1 cellular context compared by ENCODE assay signal in the genomic region with DNA sequence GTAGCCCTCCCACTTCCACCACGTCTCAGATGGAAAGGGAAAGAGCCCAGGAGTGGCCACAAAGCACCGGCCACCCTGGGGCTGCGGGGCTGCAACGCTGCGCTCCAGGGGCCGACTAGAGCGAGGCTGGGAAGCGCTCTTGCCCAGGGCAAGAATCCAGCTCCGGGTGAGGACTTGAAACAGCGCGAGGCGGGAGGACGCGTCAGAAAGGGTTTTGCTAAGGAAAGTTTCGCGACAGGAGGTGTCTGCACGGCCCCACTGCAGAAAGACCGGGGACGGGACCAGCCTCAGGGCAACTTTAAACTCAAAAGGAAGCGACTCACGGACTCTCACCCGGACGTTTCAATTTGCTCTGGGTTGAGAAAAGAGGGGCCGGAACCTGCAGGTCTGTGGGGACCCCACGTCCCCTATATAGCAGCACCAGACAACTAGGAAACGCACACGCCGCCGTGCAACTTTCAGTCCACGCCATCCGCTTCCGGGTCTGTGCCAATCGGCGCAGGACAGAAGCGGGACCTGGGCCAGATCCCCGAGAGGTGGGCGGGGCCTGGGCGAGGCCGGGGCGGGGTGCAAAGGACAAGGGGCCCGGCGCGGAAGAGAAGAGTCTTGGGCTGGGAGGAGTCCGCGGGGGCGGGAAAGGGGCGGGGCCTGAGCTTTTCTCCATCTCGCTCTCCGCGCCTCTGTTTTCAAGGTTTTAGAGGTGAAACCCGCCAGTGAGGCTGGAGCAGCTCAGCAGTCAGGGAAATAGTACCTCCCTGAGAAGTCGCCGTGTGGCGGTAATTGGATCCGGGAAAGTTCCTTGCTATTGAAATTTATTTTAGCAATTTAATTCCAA.
TF ChIP-seq lines count a peak whose summit lies in the region.

A gene (minus strand): TSS at position 488 of the 835 bp plus-strand sequence. CDS start 6,792 bp downstream, outside the sequence.

TF ChIP-seq in HepG2, 621 proteins besides CTCF, POLR2A, EP300 and RAD21 (continued from another document):
- no peak for TF ChIP-seq MATR3 (CRISPR knock-in tag; IDR thresholded peaks at IDR 0.05)
- no peak for TF ChIP-seq ZFAT (CRISPR knock-in tag; conservative IDR thresholded peaks at IDR 0.05)
- no peak for TF ChIP-seq SETDB1 (CRISPR knock-in tag; IDR thresholded peaks at IDR 0.05; ENCODE audit: borderline replicate concordance)
- TF ChIP-seq, protein P1, sequence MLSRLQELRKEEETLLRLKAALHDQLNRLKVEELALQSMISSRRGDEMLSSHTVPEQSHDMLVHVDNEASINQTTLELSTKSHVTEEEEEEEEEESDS (CRISPR knock-in tag; IDR thresholded peaks at IDR 0.05; ENCODE audit: borderline replicate concordance): no peak
- TF ChIP-seq LCORL (IDR thresholded peaks at IDR 0.05): no peak
- peak; percentile 39; the same call in 1 of the 2 replicates for TF ChIP-seq LCORL (CRISPR knock-in tag; IDR thresholded peaks at IDR 0.05)
- no peak for TF ChIP-seq NRL (CRISPR knock-in tag; IDR thresholded peaks at IDR 0.05; ENCODE audit: borderline replicate concordance)
- TF ChIP-seq ZNF678 (CRISPR knock-in tag; IDR thresholded peaks at IDR 0.05): no peak; the same call in 1 of the 2 replicates
- no peak for TF ChIP-seq ERF (CRISPR knock-in tag; IDR thresholded peaks at IDR 0.05)
- peak; percentile 36; the same call in 1 of the 2 replicates for TF ChIP-seq ZBTB20 (CRISPR knock-in tag; IDR thresholded peaks at IDR 0.05; ENCODE audit: borderline replicate concordance, low read depth)
- TF ChIP-seq ZNF614 (CRISPR knock-in tag; IDR thresholded peaks at IDR 0.05; ENCODE audit: borderline replicate concordance): no peak
- no peak for TF ChIP-seq SMAD9 (CRISPR knock-in tag; IDR thresholded peaks at IDR 0.05)
- TF ChIP-seq SRY (CRISPR knock-in tag; IDR thresholded peaks at IDR 0.05): no peak
- TF ChIP-seq ZNF274 (CRISPR knock-in tag; IDR thresholded peaks at IDR 0.05): peak; percentile 22; the same call in 1 of the 2 replicates
- peak; percentile 86 for TF ChIP-seq ASH2L (IDR thresholded peaks at IDR 0.05; ENCODE audit: insufficient read length, low read depth, low read length)
- no peak for TF ChIP-seq HNRNPH1 (optimal IDR thresholded peaks at IDR 0.05; ENCODE audit: low read depth, low read length)
- no peak for TF ChIP-seq ZFP41 (CRISPR knock-in tag; IDR thresholded peaks at IDR 0.05; ENCODE audit: borderline replicate concordance)
- TF ChIP-seq, protein P2, sequence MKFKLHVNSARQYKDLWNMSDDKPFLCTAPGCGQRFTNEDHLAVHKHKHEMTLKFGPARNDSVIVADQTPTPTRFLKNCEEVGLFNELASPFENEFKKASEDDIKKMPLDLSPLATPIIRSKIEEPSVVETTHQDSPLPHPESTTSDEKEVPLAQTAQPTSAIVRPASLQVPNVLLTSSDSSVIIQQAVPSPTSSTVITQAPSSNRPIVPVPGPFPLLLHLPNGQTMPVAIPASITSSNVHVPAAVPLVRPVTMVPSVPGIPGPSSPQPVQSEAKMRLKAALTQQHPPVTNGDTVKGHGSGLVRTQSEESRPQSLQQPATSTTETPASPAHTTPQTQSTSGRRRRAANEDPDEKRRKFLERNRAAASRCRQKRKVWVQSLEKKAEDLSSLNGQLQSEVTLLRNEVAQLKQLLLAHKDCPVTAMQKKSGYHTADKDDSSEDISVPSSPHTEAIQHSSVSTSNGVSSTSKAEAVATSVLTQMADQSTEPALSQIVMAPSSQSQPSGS (CRISPR knock-in tag; IDR thresholded peaks at IDR 0.05): no peak
- no peak for TF ChIP-seq ZFP37 (CRISPR knock-in tag; IDR thresholded peaks at IDR 0.05; ENCODE audit: borderline replicate concordance)
- no peak for TF ChIP-seq FOXM1 (CRISPR knock-in tag; IDR thresholded peaks at IDR 0.05)
- no peak for TF ChIP-seq ZFP62 (CRISPR knock-in tag; IDR thresholded peaks at IDR 0.05)
- TF ChIP-seq NBN (conservative IDR thresholded peaks at IDR 0.05): no peak
- TF ChIP-seq ZBTB7B (CRISPR knock-in tag; IDR thresholded peaks at IDR 0.05): no peak
- TF ChIP-seq, protein P3, sequence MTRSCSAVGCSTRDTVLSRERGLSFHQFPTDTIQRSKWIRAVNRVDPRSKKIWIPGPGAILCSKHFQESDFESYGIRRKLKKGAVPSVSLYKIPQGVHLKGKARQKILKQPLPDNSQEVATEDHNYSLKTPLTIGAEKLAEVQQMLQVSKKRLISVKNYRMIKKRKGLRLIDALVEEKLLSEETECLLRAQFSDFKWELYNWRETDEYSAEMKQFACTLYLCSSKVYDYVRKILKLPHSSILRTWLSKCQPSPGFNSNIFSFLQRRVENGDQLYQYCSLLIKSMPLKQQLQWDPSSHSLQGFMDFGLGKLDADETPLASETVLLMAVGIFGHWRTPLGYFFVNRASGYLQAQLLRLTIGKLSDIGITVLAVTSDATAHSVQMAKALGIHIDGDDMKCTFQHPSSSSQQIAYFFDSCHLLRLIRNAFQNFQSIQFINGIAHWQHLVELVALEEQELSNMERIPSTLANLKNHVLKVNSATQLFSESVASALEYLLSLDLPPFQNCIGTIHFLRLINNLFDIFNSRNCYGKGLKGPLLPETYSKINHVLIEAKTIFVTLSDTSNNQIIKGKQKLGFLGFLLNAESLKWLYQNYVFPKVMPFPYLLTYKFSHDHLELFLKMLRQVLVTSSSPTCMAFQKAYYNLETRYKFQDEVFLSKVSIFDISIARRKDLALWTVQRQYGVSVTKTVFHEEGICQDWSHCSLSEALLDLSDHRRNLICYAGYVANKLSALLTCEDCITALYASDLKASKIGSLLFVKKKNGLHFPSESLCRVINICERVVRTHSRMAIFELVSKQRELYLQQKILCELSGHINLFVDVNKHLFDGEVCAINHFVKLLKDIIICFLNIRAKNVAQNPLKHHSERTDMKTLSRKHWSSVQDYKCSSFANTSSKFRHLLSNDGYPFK (CRISPR knock-in tag; IDR thresholded peaks at IDR 0.05; ENCODE audit: borderline replicate concordance): no peak
- no peak for TF ChIP-seq KDM3A (CRISPR knock-in tag; IDR thresholded peaks at IDR 0.05; ENCODE audit: low read depth)
- TF ChIP-seq ZNF792 (CRISPR knock-in tag; IDR thresholded peaks at IDR 0.05): no peak
- 0 out of 2 replicates have a peak, but pooled peaks have one; percentile 31 for TF ChIP-seq ZNF335 (CRISPR knock-in tag; IDR thresholded peaks at IDR 0.05)
- TF ChIP-seq, protein P4, sequence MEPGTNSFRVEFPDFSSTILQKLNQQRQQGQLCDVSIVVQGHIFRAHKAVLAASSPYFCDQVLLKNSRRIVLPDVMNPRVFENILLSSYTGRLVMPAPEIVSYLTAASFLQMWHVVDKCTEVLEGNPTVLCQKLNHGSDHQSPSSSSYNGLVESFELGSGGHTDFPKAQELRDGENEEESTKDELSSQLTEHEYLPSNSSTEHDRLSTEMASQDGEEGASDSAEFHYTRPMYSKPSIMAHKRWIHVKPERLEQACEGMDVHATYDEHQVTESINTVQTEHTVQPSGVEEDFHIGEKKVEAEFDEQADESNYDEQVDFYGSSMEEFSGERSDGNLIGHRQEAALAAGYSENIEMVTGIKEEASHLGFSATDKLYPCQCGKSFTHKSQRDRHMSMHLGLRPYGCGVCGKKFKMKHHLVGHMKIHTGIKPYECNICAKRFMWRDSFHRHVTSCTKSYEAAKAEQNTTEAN (CRISPR knock-in tag; conservative IDR thresholded peaks at IDR 0.05): no peak
- TF ChIP-seq, protein P5, sequence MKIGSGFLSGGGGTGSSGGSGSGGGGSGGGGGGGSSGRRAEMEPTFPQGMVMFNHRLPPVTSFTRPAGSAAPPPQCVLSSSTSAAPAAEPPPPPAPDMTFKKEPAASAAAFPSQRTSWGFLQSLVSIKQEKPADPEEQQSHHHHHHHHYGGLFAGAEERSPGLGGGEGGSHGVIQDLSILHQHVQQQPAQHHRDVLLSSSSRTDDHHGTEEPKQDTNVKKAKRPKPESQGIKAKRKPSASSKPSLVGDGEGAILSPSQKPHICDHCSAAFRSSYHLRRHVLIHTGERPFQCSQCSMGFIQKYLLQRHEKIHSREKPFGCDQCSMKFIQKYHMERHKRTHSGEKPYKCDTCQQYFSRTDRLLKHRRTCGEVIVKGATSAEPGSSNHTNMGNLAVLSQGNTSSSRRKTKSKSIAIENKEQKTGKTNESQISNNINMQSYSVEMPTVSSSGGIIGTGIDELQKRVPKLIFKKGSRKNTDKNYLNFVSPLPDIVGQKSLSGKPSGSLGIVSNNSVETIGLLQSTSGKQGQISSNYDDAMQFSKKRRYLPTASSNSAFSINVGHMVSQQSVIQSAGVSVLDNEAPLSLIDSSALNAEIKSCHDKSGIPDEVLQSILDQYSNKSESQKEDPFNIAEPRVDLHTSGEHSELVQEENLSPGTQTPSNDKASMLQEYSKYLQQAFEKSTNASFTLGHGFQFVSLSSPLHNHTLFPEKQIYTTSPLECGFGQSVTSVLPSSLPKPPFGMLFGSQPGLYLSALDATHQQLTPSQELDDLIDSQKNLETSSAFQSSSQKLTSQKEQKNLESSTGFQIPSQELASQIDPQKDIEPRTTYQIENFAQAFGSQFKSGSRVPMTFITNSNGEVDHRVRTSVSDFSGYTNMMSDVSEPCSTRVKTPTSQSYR (CRISPR knock-in tag; IDR thresholded peaks at IDR 0.05; ENCODE audit: borderline replicate concordance): no peak
- TF ChIP-seq CBX1 (IDR thresholded peaks at IDR 0.05; ENCODE audit: low read depth): no peak
- no peak for TF ChIP-seq ZNF674 (CRISPR knock-in tag; IDR thresholded peaks at IDR 0.05; ENCODE audit: low read depth)
- TF ChIP-seq RBM22 (optimal IDR thresholded peaks at IDR 0.05; ENCODE audit: low read length): no peak
- no peak for TF ChIP-seq PCBP2 (optimal IDR thresholded peaks at IDR 0.05; ENCODE audit: low read depth, low read length, poor library complexity, severe bottlenecking)
- peak; percentile 87 for TF ChIP-seq GABPB1 (CRISPR knock-in tag; IDR thresholded peaks at IDR 0.05)
- no peak for TF ChIP-seq MIXL1 (CRISPR knock-in tag; IDR thresholded peaks at IDR 0.05)
- TF ChIP-seq, protein P6, sequence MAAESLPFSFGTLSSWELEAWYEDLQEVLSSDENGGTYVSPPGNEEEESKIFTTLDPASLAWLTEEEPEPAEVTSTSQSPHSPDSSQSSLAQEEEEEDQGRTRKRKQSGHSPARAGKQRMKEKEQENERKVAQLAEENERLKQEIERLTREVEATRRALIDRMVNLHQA (CRISPR knock-in tag; IDR thresholded peaks at IDR 0.05): no peak
